8 cellular contexts compared by ENCODE assay signal in genomic region chr11:44726278-44727113, GRCh38.
A peak's percentile ranks its signal among the peaks of the same experiment; 100 is the strongest.
DNase-seq lines count a peak whose midpoint lies in the region; ATAC-seq and TF ChIP-seq lines count a peak whose summit lies in the region.

A gene with protein sequence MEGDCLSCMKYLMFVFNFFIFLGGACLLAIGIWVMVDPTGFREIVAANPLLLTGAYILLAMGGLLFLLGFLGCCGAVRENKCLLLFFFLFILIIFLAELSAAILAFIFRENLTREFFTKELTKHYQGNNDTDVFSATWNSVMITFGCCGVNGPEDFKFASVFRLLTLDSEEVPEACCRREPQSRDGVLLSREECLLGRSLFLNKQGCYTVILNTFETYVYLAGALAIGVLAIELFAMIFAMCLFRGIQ (plus strand): TSS chr11:44726962. CDS start chr11:44906417, 179,455 bp downstream.

- H3K27me3 ChIP-seq in RWPE2 (ENCODE audit: insufficient read depth, poor library complexity, severe bottlenecking) (no peaks in the 10 kb centered on the region), adipocyte (replicated peaks; ENCODE audit: control insufficient read depth, insufficient read depth, low read length) (peaks cover 56% of the 10 kb centered on the region)

- H3K27ac ChIP-seq in RWPE2 (ENCODE audit: poor library complexity, severe bottlenecking) (no peak within 1 kb of the TSS), skin epidermis (peak within 1 kb of the TSS; percentile 27 to 88 (median 75))

- ATAC-seq in GM18505 (IDR thresholded peaks at IDR 0.05; ENCODE audit: unreplicated experiment) (peak; percentile 69), HG02588 (IDR thresholded peaks at IDR 0.05; ENCODE audit: unreplicated experiment) (peak; percentile 87), RWPE2 (ENCODE audit: low read depth) (no peak)

- peaks cover 5% of the 10 kb centered on the region for H3K4me1 ChIP-seq in RWPE2 (ENCODE audit: insufficient read depth, poor library complexity, severe bottlenecking)
- peaks cover 6% of the 10 kb centered on the region for H3K4me1 ChIP-seq in adipocyte (ENCODE audit: control insufficient read depth, insufficient read depth, low read length)

- H3K9ac ChIP-seq in adipocyte (ENCODE audit: low read length), result no peak within 1 kb of the TSS

- peak within 1 kb of the TSS; percentile 48 for H3K4me3 ChIP-seq in RWPE2 (ENCODE audit: severe bottlenecking)
- H3K4me3 ChIP-seq in adipocyte (ENCODE audit: low read length), result peak within 1 kb of the TSS; percentile 60
- H3K4me3 ChIP-seq in iPS-11a (ENCODE audit: low read depth, low read length), result peak within 1 kb of the TSS; percentile 55
- peak within 1 kb of the TSS; percentile 41 to 78 (median 57) for H3K4me3 ChIP-seq in skin epidermis

- no peak for TF ChIP-seq POLR2A in GM18505 (IDR thresholded peaks at IDR 0.05; ENCODE audit: borderline replicate concordance, extremely low read depth, insufficient read depth, insufficient read length)

- no peaks in the 10 kb centered on the region for H3K9me3 ChIP-seq in RWPE2 (ENCODE audit: severe bottlenecking)
- no peaks in the 10 kb centered on the region for H3K9me3 ChIP-seq in adipocyte (ENCODE audit: control insufficient read depth, low read length)

- DNase-seq in RWPE2 (ENCODE audit: low spot score) (no peak), adipocyte (ENCODE audit: low read depth) (peak; percentile 29), RKO (ENCODE audit: low spot score) (no peak), SIG-M5 (lab: John Stamatoyannopoulos, UW) (no peak)

- no peaks in the 10 kb centered on the region for H3K36me3 ChIP-seq in RWPE2 (ENCODE audit: low read depth)
- no peaks in the 10 kb centered on the region for H3K36me3 ChIP-seq in adipocyte (ENCODE audit: control insufficient read depth, insufficient read depth, low read length, severe bottlenecking)

- no peak for TF ChIP-seq CTCF in RWPE2 (IDR thresholded peaks at IDR 0.05; ENCODE audit: poor library complexity, severe bottlenecking)
